In the genomic region with DNA sequence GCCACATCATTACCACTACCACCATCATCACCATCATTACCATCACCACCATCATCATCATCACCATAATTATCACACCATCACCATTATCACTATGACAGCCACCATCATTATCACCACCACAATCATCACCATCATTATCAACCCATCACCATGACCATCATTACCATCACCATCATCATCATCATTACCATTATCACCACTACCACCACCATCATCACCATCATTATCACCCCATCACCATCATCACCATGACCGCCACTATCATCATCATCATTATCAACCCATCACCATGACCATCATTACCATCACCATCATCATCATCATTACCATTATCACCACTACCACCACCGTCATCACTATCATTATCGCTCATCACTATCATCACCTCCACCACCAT, we compare ENCODE assay signal across 3 cellular contexts. TPM values are rescaled to one million over a fixed set of nuclear protein-coding genes. Genes with fewer than 3 reads are reported as not detected.
"Had no signal": no experiment of that assay in that cellular context is flagged by ENCODE, and none has a peak within 500 bp of the region (broad histone marks: within the 10 kb centered on the region; RNA-seq: fewer than 3 reads in every experiment).

No MANE protein-coding gene starts in this region.

RNA-seq across cellular contexts. Expression of a gene that starts 36.5 kb away (rescaled TPM):
- total RNA-seq: M059J, PC-3, SJSA1 had no signal
